In genomic region chr3:58660998-58661397, GRCh38 we compare ENCODE assay signal across 2 cellular contexts.
TF ChIP-seq lines count a peak whose summit lies in the region.

No MANE protein-coding gene starts in this region.

TF ChIP-seq in HepG2, 621 proteins besides CTCF, POLR2A, EP300 and RAD21:
- TF ChIP-seq ZBTB40 (IDR thresholded peaks at IDR 0.05): no peak
- TF ChIP-seq ZBTB40 (CRISPR knock-in tag; IDR thresholded peaks at IDR 0.05): peak; percentile 83; the same call in 1 of the 2 replicates
- TF ChIP-seq ZNF580 (CRISPR knock-in tag; IDR thresholded peaks at IDR 0.05; ENCODE audit: borderline replicate concordance, low read depth): no peak

TF ChIP-seq in GM12878, 131 proteins besides CTCF, POLR2A, EP300 and RAD21:
- no peak for TF ChIP-seq POLR2AphosphoS2 (IDR thresholded peaks at IDR 0.05; ENCODE audit: low read depth, low read length)
- no peak for TF ChIP-seq SREBF2 (IDR thresholded peaks at IDR 0.05; ENCODE audit: low read length)
- no peak for TF ChIP-seq MLLT1 (IDR thresholded peaks at IDR 0.05)
- peak; percentile 52; the same call in 1 of the 2 replicates for TF ChIP-seq ZBTB40 (IDR thresholded peaks at IDR 0.05; ENCODE audit: borderline replicate concordance)
- TF ChIP-seq TAF1 (IDR thresholded peaks at IDR 0.05; ENCODE audit: borderline replicate concordance, low read depth, low read length): no peak
- no peak for TF ChIP-seq ZSCAN29 (IDR thresholded peaks at IDR 0.05)
- no peak for TF ChIP-seq PAX8 (IDR thresholded peaks at IDR 0.05)
- TF ChIP-seq ETV6 (conservative IDR thresholded peaks at IDR 0.05 in 1 of 2, IDR thresholded peaks at IDR 0.05 in 1 of 2; ENCODE audit: borderline replicate concordance in 1 of 2, low read depth in 1 of 2): no peak
